Comparison of ENCODE assay signal across 18 cellular contexts in genomic region chr3:39139442-39139841, GRCh38. TPM values are rescaled to one million over a fixed set of nuclear protein-coding genes. Genes with fewer than 3 reads are reported as not detected.
DNase-seq lines count a peak whose midpoint lies in the region; ATAC-seq, FAIRE-seq and TF ChIP-seq lines count a peak whose summit lies in the region.
"Had no signal": no experiment of that assay in that cellular context is flagged by ENCODE, and none has a peak within 500 bp of the region (broad histone marks: within the 10 kb centered on the region; RNA-seq: fewer than 3 reads in every experiment).

No MANE protein-coding gene starts in this region.

- BruUV-seq in GM12878 (replicated peaks; lab: Mats Ljungman, UMichigan): no TSS peak

- H3K9me3 Mint-ChIP-seq in stimulated activated naive CD8-positive, alpha-beta T cell treated with anti-CD3 and anti-CD28 coated beads, Interleukin-15, Interleukin-2, amounts not matched to agents 100 ng/mL and 50 ng/mL, for 24 hours: no peaks in the 10 kb centered on the region
- H3K9me3 Mint-ChIP-seq in stimulated activated naive CD8-positive, alpha-beta T cell treated with anti-CD3 and anti-CD28 coated beads, Interleukin-15, amount 100 ng/mL, for 72 hours: no peaks in the 10 kb centered on the region
- H3K9me3 Mint-ChIP-seq in naive thymus-derived CD4-positive, alpha-beta T cell: no peaks in the 10 kb centered on the region
- no peaks in the 10 kb centered on the region for H3K9me3 Mint-ChIP-seq in endodermal cell
- H3K9me3 Mint-ChIP-seq: activated CD4-positive, alpha-beta memory T cell treated with anti-CD3 and anti-CD28 coated beads, Interleukin-2, amount 10 ng/mL, durations not matched to agents 7 days and 5 days had no signal

- H3K9ac ChIP-seq in GM12878 (ENCODE audit: control insufficient read depth, insufficient read depth, low read length): no peak overlapping the region
- no peak overlapping the region for H3K9ac ChIP-seq in endodermal cell (ENCODE audit: extremely low read depth, low read length, poor library complexity, severe bottlenecking)

- H4K20me1 ChIP-seq in GM12878 (ENCODE audit: control insufficient read depth, insufficient read depth): no peaks in the 10 kb centered on the region; the same call in 1 of the 2 replicates

- H3K36me3 ChIP-seq in GM12878 (ENCODE audit: control insufficient read depth in 2 of 2, insufficient read depth in 2 of 2, low read length in 1 of 2) (peaks cover 15 to 27% of the 10 kb centered on the region in 2 experiments), endodermal cell (ENCODE audit: control insufficient read depth, insufficient read depth, low read length) (peaks cover 46% of the 10 kb centered on the region)
- H3K36me3 ChIP-seq in naive thymus-derived CD4-positive, alpha-beta T cell (ENCODE audit: control insufficient read depth in 2 of 3, insufficient read depth in 3 of 3, low read length in 3 of 3): peaks cover 5 to 32% (median 7%) of the 10 kb centered on the region in 3 experiments

- H3K27me3 ChIP-seq in GM12878 (replicated peaks in 1 of 2; ENCODE audit: control insufficient read depth in 2 of 2, insufficient read depth in 2 of 2, low read length in 1 of 2) (no peaks in the 10 kb centered on the region), endodermal cell (ENCODE audit: control insufficient read depth, insufficient read depth, low read length, poor library complexity, severe bottlenecking) (no peaks in the 10 kb centered on the region)
- H3K27me3 ChIP-seq in naive thymus-derived CD4-positive, alpha-beta T cell (ENCODE audit: control insufficient read depth in 2 of 2, insufficient read depth in 2 of 2, low read length in 2 of 2): no peaks in the 10 kb centered on the region
- H3K27me3 ChIP-seq: upper lobe of right lung had no signal

- no peak for ATAC-seq in stimulated activated naive CD8-positive, alpha-beta T cell treated with anti-CD3 and anti-CD28 coated beads, Interleukin-15, amount 100 ng/mL, for 72 hours
- ATAC-seq in GM12878 (no peak), GM21515 (IDR thresholded peaks at IDR 0.05; ENCODE audit: unreplicated experiment) (no peak)
- ATAC-seq in naive thymus-derived CD4-positive, alpha-beta T cell: no peak
- ATAC-seq: upper lobe of right lung had no signal

- H3K4me2 ChIP-seq in GM12878 (ENCODE audit: control insufficient read depth, insufficient read depth): no peak overlapping the region

- TF ChIP-seq POLR2A in GM12878 (IDR thresholded peaks at IDR 0.05; ENCODE audit: low read depth, low read length): no peak

- H3K27ac ChIP-seq in GM12878 (ENCODE audit: control insufficient read depth, insufficient read depth) (no peak overlapping the region), endodermal cell (ENCODE audit: low read depth, low read length) (no peak overlapping the region)
- H3K27ac ChIP-seq in naive thymus-derived CD4-positive, alpha-beta T cell (ENCODE audit: low read depth, low read length): no peak overlapping the region
- H3K27ac ChIP-seq: upper lobe of right lung had no signal

- in situ Hi-C loops in GM12878 (cut with MboI): no loop called here

- H3K27ac Mint-ChIP-seq in stimulated activated naive CD8-positive, alpha-beta T cell treated with anti-CD3 and anti-CD28 coated beads, Interleukin-15, Interleukin-2, amounts not matched to agents 100 ng/mL and 50 ng/mL, for 24 hours: peak overlapping the region; percentile 58
- no peak overlapping the region for H3K27ac Mint-ChIP-seq in stimulated activated naive CD8-positive, alpha-beta T cell treated with anti-CD3 and anti-CD28 coated beads, Interleukin-15, amount 100 ng/mL, for 72 hours
- peak overlapping the region in 5 of 9 donors; percentile 10 to 68 (median 58) for H3K27ac Mint-ChIP-seq in naive thymus-derived CD4-positive, alpha-beta T cell
- H3K27ac Mint-ChIP-seq in endodermal cell: no peak overlapping the region
- H3K27ac Mint-ChIP-seq: activated CD4-positive, alpha-beta memory T cell treated with anti-CD3 and anti-CD28 coated beads, Interleukin-2, amount 10 ng/mL, durations not matched to agents 7 days and 5 days had no signal

- peaks cover 8% of the 10 kb centered on the region for H3K79me2 ChIP-seq in GM12878 (ENCODE audit: control insufficient read depth, insufficient read depth, low read length)

- no peak for TF ChIP-seq EP300 in GM12878 (IDR thresholded peaks at IDR 0.05; ENCODE audit: borderline replicate concordance in 1 of 2, control insufficient read depth in 1 of 2, low read depth in 2 of 2, low read length in 2 of 2)

- no peak for DNase-seq in stimulated activated naive CD8-positive, alpha-beta T cell treated with anti-CD3 and anti-CD28 coated beads, Interleukin-15, amount 100 ng/mL, for 72 hours
- DNase-seq in GM12878 (ENCODE audit: low read depth, low spot score) (no peak), endodermal cell (no peak), cerebellar nuclear complex (lab: John Stamatoyannopoulos, UW) (no peak)
- DNase-seq in naive thymus-derived CD4-positive, alpha-beta T cell: no peak
- DNase-seq: activated CD4-positive, alpha-beta memory T cell treated with anti-CD3 and anti-CD28 coated beads, Interleukin-2, amount 10 ng/mL, durations not matched to agents 7 days and 5 days; COR-L47; cortex of kidney; NCI-H1436; NCI-H2171 treated with DMSO at 0.1 percent for 48 hours; NCI-H526 treated with DMSO at 0.1 percent for 48 hours; retina; stimulated activated naive CD4-positive, alpha-beta T cell; upper lobe of right lung had no signal

- H3K4me1 Mint-ChIP-seq in stimulated activated naive CD8-positive, alpha-beta T cell treated with anti-CD3 and anti-CD28 coated beads, Interleukin-15, Interleukin-2, amounts not matched to agents 100 ng/mL and 50 ng/mL, for 24 hours (ENCODE audit: low read depth): peaks cover 59% of the 10 kb centered on the region
- H3K4me1 Mint-ChIP-seq in stimulated activated naive CD8-positive, alpha-beta T cell treated with anti-CD3 and anti-CD28 coated beads, Interleukin-15, amount 100 ng/mL, for 72 hours: peaks cover 61% of the 10 kb centered on the region
- peaks cover 12 to 23% (median 17%) of the 10 kb centered on the region in 7 donors for H3K4me1 Mint-ChIP-seq in naive thymus-derived CD4-positive, alpha-beta T cell
- no peaks in the 10 kb centered on the region for H3K4me1 Mint-ChIP-seq in endodermal cell

- intact Hi-C loops in GM12878 (cut with micrococcal nuclease; ENCODE audit: unreplicated experiment): no loop called here
- intact Hi-C loops in naive thymus-derived CD4-positive, alpha-beta T cell (cut with micrococcal nuclease): no loop called here

- TF ChIP-seq CTCF in GM12878 (IDR thresholded peaks at IDR 0.05 in 2 of 3, conservative IDR thresholded peaks at IDR 0.05 in 1 of 3; ENCODE audit: control insufficient read depth in 2 of 3, extremely low read depth in 1 of 3, insufficient read depth in 1 of 3, low read depth in 3 of 3, low read length in 3 of 3) (no peak), endodermal cell (conservative IDR thresholded peaks at IDR 0.05) (no peak)

- H3K4me3 Mint-ChIP-seq in stimulated activated naive CD8-positive, alpha-beta T cell treated with anti-CD3 and anti-CD28 coated beads, Interleukin-15, Interleukin-2, amounts not matched to agents 100 ng/mL and 50 ng/mL, for 24 hours: no peak overlapping the region
- no peak overlapping the region for H3K4me3 Mint-ChIP-seq in stimulated activated naive CD8-positive, alpha-beta T cell treated with anti-CD3 and anti-CD28 coated beads, Interleukin-15, amount 100 ng/mL, for 72 hours
- H3K4me3 Mint-ChIP-seq in naive thymus-derived CD4-positive, alpha-beta T cell: no peak overlapping the region
- H3K4me3 Mint-ChIP-seq in endodermal cell: no peak overlapping the region
- H3K4me3 Mint-ChIP-seq: activated CD4-positive, alpha-beta memory T cell treated with anti-CD3 and anti-CD28 coated beads, Interleukin-2, amount 10 ng/mL, durations not matched to agents 7 days and 5 days had no signal

- H3K4me1 ChIP-seq in GM12878 (ENCODE audit: control insufficient read depth, insufficient read depth, low read length): no peaks in the 10 kb centered on the region; the same call in 1 of the 2 replicates
- no peaks in the 10 kb centered on the region for H3K4me1 ChIP-seq in naive thymus-derived CD4-positive, alpha-beta T cell (ENCODE audit: control insufficient read depth in 2 of 2, insufficient read depth in 2 of 2, low read length in 2 of 2)
- H3K4me1 ChIP-seq in endodermal cell (ENCODE audit: control insufficient read depth, insufficient read depth, low read length): no peaks in the 10 kb centered on the region

- no peak overlapping the region for H2AFZ ChIP-seq in GM12878 (ENCODE audit: control insufficient read depth, low read depth, low read length)

- no peak for TF ChIP-seq RAD21 in GM12878 (IDR thresholded peaks at IDR 0.05; ENCODE audit: insufficient read depth, low read depth, low read length)

- H3K36me3 Mint-ChIP-seq in stimulated activated naive CD8-positive, alpha-beta T cell treated with anti-CD3 and anti-CD28 coated beads, Interleukin-15, Interleukin-2, amounts not matched to agents 100 ng/mL and 50 ng/mL, for 24 hours (ENCODE audit: low read depth): peaks cover 52% of the 10 kb centered on the region
- H3K36me3 Mint-ChIP-seq in naive thymus-derived CD4-positive, alpha-beta T cell: peaks cover 0 to 20% (median 11%) of the 10 kb centered on the region in 5 donors
- peaks cover 20% of the 10 kb centered on the region for H3K36me3 Mint-ChIP-seq in endodermal cell (ENCODE audit: low read depth)

- CTCF ChIA-PET in GM12878 (lab: Yijun Ruan, JAX): no interaction called here
- CTCF ChIA-PET in naive thymus-derived CD4-positive, alpha-beta T cell (lab: Charles Lee): no interaction called here

- H3K4me3 ChIP-seq in GM12878: no peak overlapping the region
- no peak overlapping the region for H3K4me3 ChIP-seq in naive thymus-derived CD4-positive, alpha-beta T cell (ENCODE audit: low read length)
- no peak overlapping the region for H3K4me3 ChIP-seq in endodermal cell (ENCODE audit: low read length)
- H3K4me3 ChIP-seq: upper lobe of right lung had no signal

- POLR2A ChIA-PET in GM12878 (lab: Charles Lee): no interaction called here
- POLR2A ChIA-PET in naive thymus-derived CD4-positive, alpha-beta T cell (lab: Charles Lee): no interaction called here

- SMC1A ChIA-PET in GM12878 (lab: Charles Lee; ENCODE audit: uncharacterized antibody, unreplicated experiment): interaction anchor here (1.2 kb wide), 1 partner anchor 13 kb away, joined by 3 read pairs; no protein-coding TSS in a partner anchor

- WGBS in GM12878 (ENCODE audit: insufficient coverage, insufficient replicate concordance, low lambda C conversion rate, missing lambda C conversion rate): 83% methylated on average over 2 of the region's 2 CpGs
- 88 to 97% methylated on average over 1 to 2 of the region's 2 CpGs for WGBS in endodermal cell (ENCODE audit: insufficient coverage in 1 of 2, insufficient read length in 1 of 2), 2 experiments

- FAIRE-seq in GM12878 (lab: Jason Lieb, UNC): no peak
- FAIRE-seq: astrocyte had no signal

- H3K9me3 ChIP-seq in GM12878 (replicated peaks; ENCODE audit: control insufficient read depth, insufficient read depth, low read length) (no peaks in the 10 kb centered on the region), endodermal cell (ENCODE audit: control insufficient read depth, low read length) (no peaks in the 10 kb centered on the region)
- H3K9me3 ChIP-seq in naive thymus-derived CD4-positive, alpha-beta T cell (ENCODE audit: control insufficient read depth in 2 of 3, low read length in 3 of 3): no peaks in the 10 kb centered on the region
- H3K9me3 ChIP-seq: upper lobe of right lung had no signal

- H3K27me3 Mint-ChIP-seq in stimulated activated naive CD8-positive, alpha-beta T cell treated with anti-CD3 and anti-CD28 coated beads, Interleukin-15, Interleukin-2, amounts not matched to agents 100 ng/mL and 50 ng/mL, for 24 hours: no peaks in the 10 kb centered on the region
- no peaks in the 10 kb centered on the region for H3K27me3 Mint-ChIP-seq in stimulated activated naive CD8-positive, alpha-beta T cell treated with anti-CD3 and anti-CD28 coated beads, Interleukin-15, amount 100 ng/mL, for 72 hours
- no peaks in the 10 kb centered on the region for H3K27me3 Mint-ChIP-seq in naive thymus-derived CD4-positive, alpha-beta T cell
- no peaks in the 10 kb centered on the region for H3K27me3 Mint-ChIP-seq in endodermal cell (ENCODE audit: insufficient read depth)
- H3K27me3 Mint-ChIP-seq: activated CD4-positive, alpha-beta memory T cell treated with anti-CD3 and anti-CD28 coated beads, Interleukin-2, amount 10 ng/mL, durations not matched to agents 7 days and 5 days had no signal

- RAD21 ChIA-PET in GM12878 (lab: Charles Lee; ENCODE audit: unreplicated experiment): no interaction called here

RNA-seq across cellular contexts. Expression of gene CSRNP1, which starts 13.9 kb away (rescaled TPM):
- total RNA-seq in GM12878 (2013; cell fraction: nucleolus; rRNA removed): 19.2 and 23.9 TPM in 2 replicates
- 14.2 TPM in 2 replicates for total RNA-seq in GM12878 (2014; rRNA removed)
- total RNA-seq in GM12878 (2014; rRNA removed; fragmentation: Illumina TruSeq; extraction: Trizol): 6.4 and 6.7 TPM in 2 replicates
- total RNA-seq in GM12878 (2021): 12.0 and 12.1 TPM in 2 replicates
- 7.8 TPM for polyA plus RNA-seq in GM12878 (2011; ENCODE audit: low read depth)
- polyA plus RNA-seq in GM12878 (2011; rRNA removed): 5.9 and 11.1 TPM in 2 replicates
- 15.2 and 18.9 TPM in 2 replicates for polyA plus RNA-seq in GM12878 (2011; cell fraction: cytosol; rRNA removed)
- 18.3 and 26.2 TPM in 2 replicates for polyA plus RNA-seq in GM12878 (2011; cell fraction: nucleus; rRNA removed)
- polyA plus RNA-seq in GM12878 (2012): 17.7 and 20.8 TPM in 2 replicates
- 3.0 and 7.3 TPM in 2 replicates for polyA plus RNA-seq in GM12878 (2014; fragmentation: Illumina TruSeq; extraction: Trizol)
- polyA plus RNA-seq in GM12878 (2014; fragmentation: Nextera tagmentation; extraction: Ambion mirVana): under 1 TPM; 0.32 to 0.77 TPM
- 9.3 TPM in 2 replicates for polyA plus RNA-seq in GM12878 (2014; rRNA removed)
- 1 to 10 TPM; 4.9 to 7.0 TPM for polyA plus RNA-seq in GM12878 (2016; fragmentation: Nextera tagmentation; extraction: Ambion mirVana)
- 17.1 and 27.4 TPM in 2 replicates for polyA minus RNA-seq in GM12878 (2011; rRNA and poly(A)+ RNA removed)
- 6.5 and 11.8 TPM in 2 replicates for polyA minus RNA-seq in GM12878 (2011; cell fraction: cytosol; rRNA and poly(A)+ RNA removed)
- polyA minus RNA-seq in GM12878 (2011; cell fraction: nucleus; rRNA and poly(A)+ RNA removed): 16.4 and 17.9 TPM in 2 replicates
- total RNA-seq in naive thymus-derived CD4-positive, alpha-beta T cell: 100 to 1,000 TPM in 2 of 5 experiments, 10 to 100 TPM in 3; 13.7 to 319 (median 22.9) TPM
- 10 to 100 TPM in 1 of 2 donors, 1 to 10 TPM in 1; 9.8 to 12.1 TPM for polyA plus RNA-seq in naive thymus-derived CD4-positive, alpha-beta T cell
- total RNA-seq in endodermal cell: 10 to 100 TPM in 1 of 2 donors, 1 to 10 TPM in 1; 9.2 to 11.1 TPM
- 7.5 TPM for polyA plus RNA-seq in endodermal cell (2013, experiment 1 of 2)
- 8.0 TPM for polyA plus RNA-seq in endodermal cell (2013, experiment 2 of 2)

RNA-seq across cellular contexts. Expression of gene TTC21A, which starts 32.0 kb away (rescaled TPM):
- total RNA-seq in GM12878 (2013; cell fraction: nucleolus; rRNA removed): 10.3 and 13.6 TPM in 2 replicates
- total RNA-seq in GM12878 (2014; rRNA removed) (0.93 and 2.2 TPM in 2 replicates), GM12878 (2014; rRNA removed; fragmentation: Illumina TruSeq; extraction: Trizol) (0.67 and 1.1 TPM in 2 replicates), GM12878 (2021) (2.6 and 2.7 TPM in 2 replicates), endodermal cell (1 to 10 TPM; 5.7 to 5.8 TPM)
- 2.2 TPM for polyA plus RNA-seq in GM12878 (2011; ENCODE audit: low read depth)
- polyA plus RNA-seq in GM12878 (2011; rRNA removed) (1.1 and 1.2 TPM in 2 replicates), GM12878 (2014; fragmentation: Illumina TruSeq; extraction: Trizol) (1.6 and 2.1 TPM in 2 replicates), GM12878 (2014; fragmentation: Nextera tagmentation; extraction: Ambion mirVana) (under 1 TPM; 0.62 to 0.68 TPM), GM12878 (2014; rRNA removed) (3.2 and 3.8 TPM in 2 replicates), GM12878 (2016; fragmentation: Nextera tagmentation; extraction: Ambion mirVana) (1 to 10 TPM; 1.0 to 1.2 TPM)
- 0.69 and 1.0 TPM in 2 replicates for polyA plus RNA-seq in GM12878 (2011; cell fraction: cytosol; rRNA removed)
- polyA plus RNA-seq in GM12878 (2011; cell fraction: nucleus; rRNA removed): 7.0 and 7.7 TPM in 2 replicates
- 2.8 and 3.8 TPM in 2 replicates for polyA plus RNA-seq in GM12878 (2012)
- 1.1 and 2.0 TPM in 2 replicates for polyA minus RNA-seq in GM12878 (2011; rRNA and poly(A)+ RNA removed)
- not detected in 2 replicates for polyA minus RNA-seq in GM12878 (2011; cell fraction: cytosol; rRNA and poly(A)+ RNA removed)
- polyA minus RNA-seq in GM12878 (2011; cell fraction: nucleus; rRNA and poly(A)+ RNA removed): 2.0 and 2.4 TPM in 2 replicates
- total RNA-seq in naive thymus-derived CD4-positive, alpha-beta T cell: 1 to 10 TPM; 2.8 to 9.7 (median 5.3) TPM
- under 1 TPM; 0.37 to 0.63 TPM for polyA plus RNA-seq in naive thymus-derived CD4-positive, alpha-beta T cell
- 8.1 TPM for polyA plus RNA-seq in endodermal cell (2013, experiment 1 of 2)
- polyA plus RNA-seq in endodermal cell (2013, experiment 2 of 2): 7.0 TPM

RNA-seq across cellular contexts. Expression of gene GORASP1, which starts 32.0 kb away (rescaled TPM):
- 58.3 and 75.7 TPM in 2 replicates for total RNA-seq in GM12878 (2013; cell fraction: nucleolus; rRNA removed)
- total RNA-seq in GM12878 (2014; rRNA removed) (27.6 and 28.0 TPM in 2 replicates), GM12878 (2014; rRNA removed; fragmentation: Illumina TruSeq; extraction: Trizol) (16.7 and 16.8 TPM in 2 replicates), GM12878 (2021) (29.3 and 32.9 TPM in 2 replicates), endodermal cell (10 to 100 TPM; 47.4 to 48.9 TPM)
- 21.6 TPM for polyA plus RNA-seq in GM12878 (2011; ENCODE audit: low read depth)
- polyA plus RNA-seq in GM12878 (2011; rRNA removed) (20.6 and 28.8 TPM in 2 replicates), GM12878 (2014; fragmentation: Illumina TruSeq; extraction: Trizol) (23.2 and 25.1 TPM in 2 replicates), GM12878 (2014; fragmentation: Nextera tagmentation; extraction: Ambion mirVana) (1 to 10 TPM; 3.6 to 5.0 TPM), GM12878 (2014; rRNA removed) (32.7 and 35.1 TPM in 2 replicates), GM12878 (2016; fragmentation: Nextera tagmentation; extraction: Ambion mirVana) (10 to 100 TPM; 18.0 to 23.2 TPM)
- polyA plus RNA-seq in GM12878 (2011; cell fraction: cytosol; rRNA removed): 25.5 and 35.6 TPM in 2 replicates
- polyA plus RNA-seq in GM12878 (2011; cell fraction: nucleus; rRNA removed): 131 and 134 TPM in 2 replicates
- polyA plus RNA-seq in GM12878 (2012): 19.5 and 23.4 TPM in 2 replicates
- 17.7 and 29.2 TPM in 2 replicates for polyA minus RNA-seq in GM12878 (2011; rRNA and poly(A)+ RNA removed)
- 8.6 and 9.8 TPM in 2 replicates for polyA minus RNA-seq in GM12878 (2011; cell fraction: cytosol; rRNA and poly(A)+ RNA removed)
- 36.4 and 47.1 TPM in 2 replicates for polyA minus RNA-seq in GM12878 (2011; cell fraction: nucleus; rRNA and poly(A)+ RNA removed)
- total RNA-seq in naive thymus-derived CD4-positive, alpha-beta T cell: 10 to 100 TPM; 28.2 to 58.5 (median 44.6) TPM
- 10 to 100 TPM; 14.8 to 22.0 TPM for polyA plus RNA-seq in naive thymus-derived CD4-positive, alpha-beta T cell
- polyA plus RNA-seq in endodermal cell (2013, experiment 1 of 2): 34.8 TPM
- 28.4 TPM for polyA plus RNA-seq in endodermal cell (2013, experiment 2 of 2)

RNA-seq across cellular contexts. Expression of gene XIRP1, which starts 53.0 kb away (rescaled TPM):
- total RNA-seq in GM12878 (2013; cell fraction: nucleolus; rRNA removed): 0.12 TPM in 1 of 2 replicates, not detected in the other
- total RNA-seq in GM12878 (2014; rRNA removed) (0.16 and 0.17 TPM in 2 replicates), GM12878 (2014; rRNA removed; fragmentation: Illumina TruSeq; extraction: Trizol) (0.18 and 0.23 TPM in 2 replicates), GM12878 (2021) (0.38 and 0.40 TPM in 2 replicates), endodermal cell (not detected)
- 0.16 TPM for polyA plus RNA-seq in GM12878 (2011; ENCODE audit: low read depth)
- polyA plus RNA-seq in GM12878 (2011; rRNA removed) (0.01 and 0.03 TPM in 2 replicates), GM12878 (2014; fragmentation: Illumina TruSeq; extraction: Trizol) (0.14 and 0.24 TPM in 2 replicates), GM12878 (2014; fragmentation: Nextera tagmentation; extraction: Ambion mirVana) (under 1 TPM in 1 of 2 experiments, not detected in 1; 0.05 TPM), GM12878 (2014; rRNA removed) (0.08 and 0.27 TPM in 2 replicates), GM12878 (2016; fragmentation: Nextera tagmentation; extraction: Ambion mirVana) (under 1 TPM; 0.04 to 0.05 TPM)
- polyA plus RNA-seq in GM12878 (2011; cell fraction: cytosol; rRNA removed): 0.03 and 0.08 TPM in 2 replicates
- 0.30 and 0.37 TPM in 2 replicates for polyA plus RNA-seq in GM12878 (2011; cell fraction: nucleus; rRNA removed)
- 0.20 and 0.28 TPM in 2 replicates for polyA plus RNA-seq in GM12878 (2012)
- polyA minus RNA-seq in GM12878 (2011; rRNA and poly(A)+ RNA removed): 0.07 and 0.21 TPM in 2 replicates
- polyA minus RNA-seq in GM12878 (2011; cell fraction: cytosol; rRNA and poly(A)+ RNA removed): not detected in 2 replicates
- 0.12 and 0.29 TPM in 2 replicates for polyA minus RNA-seq in GM12878 (2011; cell fraction: nucleus; rRNA and poly(A)+ RNA removed)
- under 1 TPM in 1 of 5 experiments, not detected in 4; 0.07 TPM for total RNA-seq in naive thymus-derived CD4-positive, alpha-beta T cell
- not detected for polyA plus RNA-seq in naive thymus-derived CD4-positive, alpha-beta T cell
- polyA plus RNA-seq in endodermal cell (2013, experiment 1 of 2): 0.07 TPM
- 0.08 TPM for polyA plus RNA-seq in endodermal cell (2013, experiment 2 of 2)
- total RNA-seq: Daoy, upper lobe of right lung had no signal

Comparison
In these comparisons a context has a peak if more than half of its experiments do, and no peak if none do; other contexts are left out.
1. H3K27ac Mint-ChIP-seq: peak in stimulated activated naive CD8-positive, alpha-beta T cell treated with anti-CD3 and anti-CD28 coated beads, Interleukin-15, Interleukin-2, amounts not matched to agents 100 ng/mL and 50 ng/mL, for 24 hours (single experiment) and naive thymus-derived CD4-positive, alpha-beta T cell (5 of 9); none in stimulated activated naive CD8-positive, alpha-beta T cell treated with anti-CD3 and anti-CD28 coated beads, Interleukin-15, amount 100 ng/mL, for 72 hours (0 of 2) and endodermal cell (single experiment).